10 cellular contexts compared by ENCODE assay signal in the genomic region with DNA sequence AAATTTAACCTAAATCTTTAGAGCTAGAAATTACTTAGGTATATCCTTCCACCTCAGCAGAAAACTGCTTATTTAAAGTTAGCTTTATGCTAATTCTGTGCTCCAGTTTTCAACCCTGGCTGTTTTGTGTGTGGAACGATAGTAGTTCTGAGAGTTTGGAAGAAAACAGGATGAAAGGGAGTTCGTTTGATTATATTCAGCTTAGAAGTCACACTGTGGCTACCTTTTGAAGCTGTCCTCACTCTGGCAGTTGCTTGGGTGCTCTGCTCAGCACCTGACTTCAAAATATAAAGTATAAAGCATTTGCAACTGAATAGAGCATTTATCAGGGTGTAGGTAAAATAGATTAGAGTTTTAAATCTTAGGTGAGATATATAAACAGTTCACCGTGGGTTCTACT. TPM values are rescaled to one million over a fixed set of nuclear protein-coding genes. Genes with fewer than 3 reads are reported as not detected.
DNase-seq lines count a peak whose midpoint lies in the region; ATAC-seq, FAIRE-seq and TF ChIP-seq lines count a peak whose summit lies in the region.
"Had no signal": no experiment of that assay in that cellular context is flagged by ENCODE, and none has a peak within 500 bp of the region (broad histone marks: within the 10 kb centered on the region; RNA-seq: fewer than 3 reads in every experiment).

No MANE protein-coding gene starts in this region.

- DNase-seq in cardiac muscle cell (ENCODE audit: low read depth in 1 of 2, low spot score in 1 of 2) (no peak), Right ventricle myocardium inferior (ENCODE audit: missing footprints) (no peak), K562 (ENCODE audit: extremely low read depth in 1 of 4, low spot score in 3 of 4) (no peak), nucleus accumbens (lab: John Stamatoyannopoulos, UW) (no peak), GF-D8 (lab: John Stamatoyannopoulos, UW) (no peak), Kasumi-1 (lab: John Stamatoyannopoulos, UW) (no peak)
- peak in 4 of 10 donors; percentile 23 to 44 (median 34) for DNase-seq in naive thymus-derived CD8-positive, alpha-beta T cell

- no peaks in the 10 kb centered on the region for H4K20me1 ChIP-seq in K562 (replicated peaks; ENCODE audit: control insufficient read depth, insufficient read depth, low read length)

- BruUV-seq in K562 (replicated peaks; lab: Mats Ljungman, UMichigan) = no TSS peak

- H3K27me3 Mint-ChIP-seq in naive thymus-derived CD8-positive, alpha-beta T cell = no peaks in the 10 kb centered on the region

- 0 out of 2 replicates have a peak overlapping the region, but pooled peaks have one; percentile 3 for H2AFZ ChIP-seq in K562 (ENCODE audit: low read depth, low read length)

- intact Hi-C loops in Right ventricle myocardium inferior (cut with DNase I) (loop anchor here (5.0 kb wide), 2 partner anchors 46 to 86 kb away; no protein-coding TSS in a partner anchor), K562 (cut with micrococcal nuclease) (no loop called here)

- H3K79me2 ChIP-seq in K562 (ENCODE audit: control insufficient read depth, insufficient read depth, low read length) = peaks cover 69% of the 10 kb centered on the region

- POLR2A ChIA-PET in K562 (lab: Yijun Ruan, JAX) = interaction anchor here (0.6 to 9.2 kb wide), 8 partner anchors 11 to 120 kb away, joined by 3 to 70 read pairs (median 4); partner anchors contain the start of gene DDIT4
- POLR2A ChIA-PET in naive thymus-derived CD8-positive, alpha-beta T cell (lab: Charles Lee) = interaction anchor here (0.6 to 2.3 kb wide), 20 partner anchors 10 to 160 kb away, joined by 3 to 10 read pairs (median 3); partner anchors contain the start of genes DDIT4 and SPOCK2

- peak overlapping the region in 1 of 2 experiments; percentile 38; a peak in 2 of 4 replicates for H3K9ac ChIP-seq in K562 (ENCODE audit: insufficient read depth in 1 of 2, low read depth in 2 of 2, low read length in 2 of 2)

- whole genome bisulfite sequencing in K562 (ENCODE audit: insufficient coverage, low coverage, missing lambda C conversion rate) = 16% methylated on average over 3 of the region's 3 CpGs
- whole genome bisulfite sequencing in urinary bladder = 32% methylated on average over 3 of the region's 3 CpGs

- H3K9me3 Mint-ChIP-seq in naive thymus-derived CD8-positive, alpha-beta T cell = no peaks in the 10 kb centered on the region

- no peak for FAIRE-seq in K562 (lab: Jason Lieb, UNC)
- FAIRE-seq: HTR-8/SVneo had no signal

- TF ChIP-seq POLR2A in K562 (conservative IDR thresholded peaks at IDR 0.05) = no peak

- H3K4me3 ChIP-seq in cardiac muscle cell = no peak overlapping the region
- no peak overlapping the region for H3K4me3 ChIP-seq in K562
- H3K4me3 ChIP-seq in urinary bladder (ENCODE audit: low read depth, low read length) = no peak overlapping the region
- H3K4me3 ChIP-seq: HAP-1 had no signal

- H3K27ac ChIP-seq in cardiac muscle cell (peak overlapping the region; percentile 36), K562 (ENCODE audit: extremely low read depth, low read depth, low read length) (peak overlapping the region; percentile 51), urinary bladder (ENCODE audit: low read depth) (peak overlapping the region; percentile 16)

- peak overlapping the region; percentile 64 to 100 (median 83) for H3K4me3 Mint-ChIP-seq in naive thymus-derived CD8-positive, alpha-beta T cell

- ATAC-seq in Right ventricle myocardium inferior (no peak), K562 (no peak)
- peak in 1 of 2 donors; percentile 22 for ATAC-seq in naive thymus-derived CD8-positive, alpha-beta T cell

- no peak for TF ChIP-seq EP300 in K562 (IDR thresholded peaks at IDR 0.05; ENCODE audit: low read length)

- in situ Hi-C loops in K562 (cut with MboI) = no loop called here

- TF ChIP-seq CTCF in cardiac muscle cell (IDR thresholded peaks at IDR 0.05; ENCODE audit: low read depth, low read length) = no peak
- TF ChIP-seq CTCF in K562 (IDR thresholded peaks at IDR 0.05 in 2 of 3, conservative IDR thresholded peaks at IDR 0.05 in 1 of 3; ENCODE audit: insufficient read depth in 2 of 3, low read depth in 1 of 3, low read length in 3 of 3) = no peak

- peak overlapping the region; percentile 69 for H3K4me2 ChIP-seq in K562 (ENCODE audit: insufficient read depth, low read length)

- H3K4me1 ChIP-seq in cardiac muscle cell (ENCODE audit: low read depth) (peaks cover 22% of the 10 kb centered on the region), K562 (replicated peaks in 1 of 2; ENCODE audit: control insufficient read depth in 2 of 2, insufficient read depth in 2 of 2, low read length in 2 of 2) (peaks cover 17 to 30% of the 10 kb centered on the region in 2 experiments; a peak in 4 of 5 replicates), urinary bladder (ENCODE audit: insufficient read depth) (no peaks in the 10 kb centered on the region)

- H3K4me1 Mint-ChIP-seq in naive thymus-derived CD8-positive, alpha-beta T cell = peaks cover 15 to 68% (median 57%) of the 10 kb centered on the region in 4 donors

- peaks cover 0 to 31% (median 6%) of the 10 kb centered on the region in 3 donors for H3K36me3 Mint-ChIP-seq in naive thymus-derived CD8-positive, alpha-beta T cell

- no peaks in the 10 kb centered on the region for H3K9me1 ChIP-seq in K562 (ENCODE audit: control insufficient read depth, insufficient read depth, low read length)

- peak overlapping the region; percentile 82 to 99 (median 93) for H3K27ac Mint-ChIP-seq in naive thymus-derived CD8-positive, alpha-beta T cell

- H3K9me3 ChIP-seq in cardiac muscle cell (ENCODE audit: low read depth) (no peaks in the 10 kb centered on the region), K562 (replicated peaks; ENCODE audit: control insufficient read depth, insufficient read depth, low read depth, low read length) (no peaks in the 10 kb centered on the region)
- H3K9me3 ChIP-seq: HAP-1 had no signal

- no peaks in the 10 kb centered on the region for H3K27me3 ChIP-seq in cardiac muscle cell
- no peaks in the 10 kb centered on the region for H3K27me3 ChIP-seq in K562 (ENCODE audit: control insufficient read depth in 2 of 2, insufficient read depth in 2 of 2, low read length in 2 of 2)

- CTCF ChIA-PET in K562 (lab: Yijun Ruan, JAX; ENCODE audit: low intra/inter-chr PET ratio) = no interaction called here

- H3K36me3 ChIP-seq in cardiac muscle cell = peaks cover 5% of the 10 kb centered on the region
- peaks cover 21% of the 10 kb centered on the region for H3K36me3 ChIP-seq in K562 (ENCODE audit: control insufficient read depth, insufficient read depth, low read length)
- no peaks in the 10 kb centered on the region for H3K36me3 ChIP-seq in urinary bladder (ENCODE audit: insufficient read depth)

- TF ChIP-seq RAD21 in K562 (CRISPR knock-in tag; conservative IDR thresholded peaks at IDR 0.05 in 1 of 2, IDR thresholded peaks at IDR 0.05 in 1 of 2) = no peak

RNA-seq across cellular contexts. Expression of gene ASCC1, which starts 2.7 kb away (rescaled TPM):
- total RNA-seq in cardiac muscle cell (41.3 and 47.9 TPM in 2 replicates), Right ventricle myocardium inferior (35.4 TPM), K562 (2014; rRNA removed) (27.6 and 31.7 TPM in 2 replicates), K562 (2014; rRNA removed; fragmentation: Illumina TruSeq; extraction: Trizol) (52.8 and 62.6 TPM in 2 replicates), K562 (2015; rRNA removed; fragmentation: Illumina TruSeq; extraction: Trizol) (33.3 and 38.2 TPM in 2 replicates), K562 (2021) (45.7 and 48.4 TPM in 2 replicates), urinary bladder (33.5 TPM)
- polyA plus RNA-seq in cardiac muscle cell (58.4 and 61.0 TPM in 2 replicates), K562 (2011; rRNA removed) (53.2 and 64.1 TPM in 2 replicates), K562 (2014; fragmentation: Illumina TruSeq; extraction: Trizol) (54.4 and 70.0 TPM in 2 replicates), K562 (2014; fragmentation: Nextera tagmentation; extraction: Ambion mirVana) (10 to 100 TPM; 50.8 to 73.3 TPM), K562 (2014; rRNA removed) (42.7 and 55.5 TPM in 2 replicates), urinary bladder (29.7 TPM)
- 49.7 and 77.0 TPM in 2 replicates for total RNA-seq in K562 (2011; cell fraction: chromatin; rRNA removed; ENCODE audit: low replicate concordance)
- 28.7 and 34.9 TPM in 2 replicates for total RNA-seq in K562 (2011; cell fraction: nucleolus; rRNA removed)
- total RNA-seq in K562 (2011; cell fraction: nucleoplasm; rRNA removed) = 43.5 and 57.0 TPM in 2 replicates
- polyA plus RNA-seq in K562 (2011; cell fraction: cytosol; rRNA removed) = 20.9 and 37.8 TPM in 2 replicates
- 13.5 and 19.8 TPM in 2 replicates for polyA plus RNA-seq in K562 (2011; cell fraction: nucleus; rRNA removed)
- 39.1 and 50.0 TPM in 2 replicates for polyA plus RNA-seq in K562 (2012)
- polyA minus RNA-seq in K562 (2011; rRNA and poly(A)+ RNA removed) = 90.3 and 97.7 TPM in 2 replicates
- polyA minus RNA-seq in K562 (2011; cell fraction: cytosol; rRNA and poly(A)+ RNA removed) = 35.1 and 39.2 TPM in 2 replicates
- polyA minus RNA-seq in K562 (2011; cell fraction: nucleus; rRNA and poly(A)+ RNA removed) = 13.6 and 33.1 TPM in 2 replicates
- total RNA-seq in naive thymus-derived CD8-positive, alpha-beta T cell = 10 to 100 TPM; 23.8 to 24.7 TPM
- 10 to 100 TPM; 21.2 to 44.4 (median 31.4) TPM for polyA plus RNA-seq in naive thymus-derived CD8-positive, alpha-beta T cell

RNA-seq across cellular contexts. Expression of gene ANAPC16, which starts 2.9 kb away (rescaled TPM):
- total RNA-seq in cardiac muscle cell (92.2 and 103 TPM in 2 replicates), Right ventricle myocardium inferior (239 TPM), K562 (2014; rRNA removed) (42.6 and 55.8 TPM in 2 replicates), K562 (2014; rRNA removed; fragmentation: Illumina TruSeq; extraction: Trizol) (108 and 111 TPM in 2 replicates), K562 (2015; rRNA removed; fragmentation: Illumina TruSeq; extraction: Trizol) (79.7 and 87.7 TPM in 2 replicates), K562 (2021) (72.5 and 72.7 TPM in 2 replicates), urinary bladder (82.4 TPM)
- polyA plus RNA-seq in cardiac muscle cell (242 and 283 TPM in 2 replicates), K562 (2011; rRNA removed) (162 and 168 TPM in 2 replicates), K562 (2014; fragmentation: Illumina TruSeq; extraction: Trizol) (74.2 and 85.3 TPM in 2 replicates), K562 (2014; fragmentation: Nextera tagmentation; extraction: Ambion mirVana) (100 to 1,000 TPM; 184 to 208 TPM), K562 (2014; rRNA removed) (112 and 134 TPM in 2 replicates), urinary bladder (157 TPM)
- total RNA-seq in K562 (2011; cell fraction: chromatin; rRNA removed; ENCODE audit: low replicate concordance) = 13.7 and 30.0 TPM in 2 replicates
- 13.7 and 15.7 TPM in 2 replicates for total RNA-seq in K562 (2011; cell fraction: nucleolus; rRNA removed)
- 30.3 and 57.6 TPM in 2 replicates for total RNA-seq in K562 (2011; cell fraction: nucleoplasm; rRNA removed)
- 47.9 and 96.2 TPM in 2 replicates for polyA plus RNA-seq in K562 (2011; cell fraction: cytosol; rRNA removed)
- 27.0 and 46.2 TPM in 2 replicates for polyA plus RNA-seq in K562 (2011; cell fraction: nucleus; rRNA removed)
- polyA plus RNA-seq in K562 (2012) = 85.3 and 238 TPM in 2 replicates
- polyA minus RNA-seq in K562 (2011; rRNA and poly(A)+ RNA removed) = 41.3 and 52.4 TPM in 2 replicates
- polyA minus RNA-seq in K562 (2011; cell fraction: cytosol; rRNA and poly(A)+ RNA removed) = 13.9 and 15.1 TPM in 2 replicates
- polyA minus RNA-seq in K562 (2011; cell fraction: nucleus; rRNA and poly(A)+ RNA removed) = 3.2 and 10.0 TPM in 2 replicates
- total RNA-seq in naive thymus-derived CD8-positive, alpha-beta T cell = 100 to 1,000 TPM; 121 to 128 TPM
- polyA plus RNA-seq in naive thymus-derived CD8-positive, alpha-beta T cell = 100 to 1,000 TPM; 419 to 453 (median 444) TPM

RNA-seq across cellular contexts. Expression of gene DDIT4, which starts 55.0 kb away (rescaled TPM):
- total RNA-seq in cardiac muscle cell (213 and 227 TPM in 2 replicates), Right ventricle myocardium inferior (71.4 TPM), K562 (2014; rRNA removed) (593 and 675 TPM in 2 replicates), K562 (2014; rRNA removed; fragmentation: Illumina TruSeq; extraction: Trizol) (159 and 200 TPM in 2 replicates), K562 (2015; rRNA removed; fragmentation: Illumina TruSeq; extraction: Trizol) (13.2 and 14.7 TPM in 2 replicates), K562 (2021) (453 and 674 TPM in 2 replicates), urinary bladder (137 TPM)
- polyA plus RNA-seq in cardiac muscle cell (210 and 276 TPM in 2 replicates), K562 (2011; rRNA removed) (228 and 529 TPM in 2 replicates), K562 (2014; fragmentation: Illumina TruSeq; extraction: Trizol) (107 and 370 TPM in 2 replicates), K562 (2014; fragmentation: Nextera tagmentation; extraction: Ambion mirVana) (10 to 100 TPM in 1 of 2 experiments, 1 to 10 TPM in 1; 8.2 to 12.3 TPM), K562 (2014; rRNA removed) (362 and 564 TPM in 2 replicates), urinary bladder (277 TPM)
- 185 and 371 TPM in 2 replicates for total RNA-seq in K562 (2011; cell fraction: chromatin; rRNA removed; ENCODE audit: low replicate concordance)
- 455 and 610 TPM in 2 replicates for total RNA-seq in K562 (2011; cell fraction: nucleolus; rRNA removed)
- 314 and 392 TPM in 2 replicates for total RNA-seq in K562 (2011; cell fraction: nucleoplasm; rRNA removed)
- 345 and 451 TPM in 2 replicates for polyA plus RNA-seq in K562 (2011; cell fraction: cytosol; rRNA removed)
- 384 and 450 TPM in 2 replicates for polyA plus RNA-seq in K562 (2011; cell fraction: nucleus; rRNA removed)
- polyA plus RNA-seq in K562 (2012) = 184 and 695 TPM in 2 replicates
- 156 and 267 TPM in 2 replicates for polyA minus RNA-seq in K562 (2011; rRNA and poly(A)+ RNA removed)
- 180 and 395 TPM in 2 replicates for polyA minus RNA-seq in K562 (2011; cell fraction: cytosol; rRNA and poly(A)+ RNA removed)
- 272 and 555 TPM in 2 replicates for polyA minus RNA-seq in K562 (2011; cell fraction: nucleus; rRNA and poly(A)+ RNA removed)
- 10 to 100 TPM; 23.8 to 29.6 TPM for total RNA-seq in naive thymus-derived CD8-positive, alpha-beta T cell
- 100 to 1,000 TPM in 2 of 3 donors, 10 to 100 TPM in 1; 68.0 to 190 (median 189) TPM for polyA plus RNA-seq in naive thymus-derived CD8-positive, alpha-beta T cell
